In the genomic region with DNA sequence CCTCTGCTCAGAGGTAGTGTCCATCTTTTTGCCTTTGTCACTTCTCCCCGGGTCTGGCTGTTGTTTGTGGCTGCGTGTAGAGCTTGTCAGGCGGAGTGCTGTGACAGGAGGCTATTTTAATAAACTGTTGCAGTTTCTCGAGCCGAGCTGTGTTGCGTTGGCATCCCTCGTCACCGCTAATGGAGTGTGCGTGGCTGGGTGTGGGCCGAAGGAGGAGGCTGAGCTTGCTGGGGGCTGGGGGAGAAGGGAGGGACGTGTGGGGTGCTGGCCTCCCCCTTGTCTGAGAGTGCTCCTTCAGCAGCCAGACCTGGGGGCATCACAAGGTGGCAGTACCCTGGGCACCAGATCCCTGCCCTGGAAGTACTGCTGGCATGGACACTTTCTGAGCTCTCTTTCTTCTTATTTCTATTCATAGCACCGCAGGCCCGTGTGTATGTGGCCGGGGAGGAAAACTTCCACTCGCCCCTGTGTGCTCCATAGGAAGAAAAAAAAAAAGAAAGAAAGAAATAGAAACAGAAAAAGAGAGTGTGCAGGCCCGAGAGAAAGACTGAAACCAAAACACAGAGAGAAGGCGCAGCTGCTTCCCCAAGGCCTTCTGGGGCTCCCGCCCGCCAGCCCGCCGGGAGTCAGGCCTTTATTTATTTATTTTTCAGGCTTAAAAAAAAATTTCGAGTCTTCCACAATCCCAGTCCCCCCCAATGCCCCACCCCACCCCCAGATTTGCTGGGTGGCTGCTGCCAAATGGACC, we compare ENCODE assay signal across 8 cellular contexts.
DNase-seq lines count a peak whose midpoint lies in the region; ATAC-seq and TF ChIP-seq lines count a peak whose summit lies in the region.

No MANE protein-coding gene starts in this region.

- peaks cover 41% of the 10 kb centered on the region for H3K4me1 Mint-ChIP-seq in nephron progenitor cell

- TF ChIP-seq CTCF in coronary artery (IDR thresholded peaks at IDR 0.05) (no peak), nephron progenitor cell (IDR thresholded peaks at IDR 0.05) (no peak)

- no peak overlapping the region for H3K27ac Mint-ChIP-seq in nephron progenitor cell

- H3K9me3 Mint-ChIP-seq in nephron progenitor cell, result no peaks in the 10 kb centered on the region

- H3K27me3 Mint-ChIP-seq in nephron progenitor cell (ENCODE audit: low read depth, poor library complexity), result peaks cover 100% of the 10 kb centered on the region

- peak overlapping the region; percentile 95 to 98 for H3K27ac ChIP-seq in coronary artery

- ATAC-seq in GM19452 (IDR thresholded peaks at IDR 0.05; ENCODE audit: unreplicated experiment) (no peak), GM19455 (IDR thresholded peaks at IDR 0.05; ENCODE audit: unreplicated experiment) (no peak)

- H3K36me3 Mint-ChIP-seq in nephron progenitor cell (ENCODE audit: low read depth), result no peaks in the 10 kb centered on the region

- peak overlapping the region; percentile 18 for H3K4me3 Mint-ChIP-seq in nephron progenitor cell

- peak overlapping the region; percentile 78 for H3K4me3 ChIP-seq in coronary artery

- DNase-seq in CD1c-positive myeloid dendritic cell (ENCODE audit: extremely low spot score) (peak; percentile 5), NCI-H1092 treated with DMSO at 0.1 percent for 48 hours (lab: John Stamatoyannopoulos, UW) (peak; percentile 91), coronary artery (ENCODE audit: low spot score) (peak; percentile 89), nephron progenitor cell (no peak), HuH-7.5 (ENCODE audit: low spot score) (no peak), globus pallidus (ENCODE audit: low spot score) (no peak)

Comparison
In these comparisons a context has a peak if more than half of its experiments do, and no peak if none do; other contexts are left out.
1. DNase-seq: peak in CD1c-positive myeloid dendritic cell (single experiment), NCI-H1092 treated with DMSO at 0.1 percent for 48 hours (single experiment) and coronary artery (single experiment); none in nephron progenitor cell (single experiment), HuH-7.5 (single experiment) and globus pallidus (single experiment).